ENCODE assay signal across 23 cellular contexts in genomic region chr19:48673436-48674100, GRCh38. TPM values are rescaled to one million over a fixed set of nuclear protein-coding genes. Genes with fewer than 3 reads are reported as not detected.
A peak's percentile ranks its signal among the peaks of the same experiment; 100 is the strongest.
DNase-seq lines count a peak whose midpoint lies in the region; ATAC-seq, FAIRE-seq and TF ChIP-seq lines count a peak whose summit lies in the region.
"Had no signal": no experiment of that assay in that cellular context is flagged by ENCODE, and none has a peak within 500 bp of the region (broad histone marks: within the 10 kb centered on the region; RNA-seq: fewer than 3 reads in every experiment).

No MANE protein-coding gene starts in this region.

- no CpG with 5 or more reads among the region's 25 CpGs for WGBS in H9 (ENCODE audit: extremely low coverage, insufficient read length, low lambda C conversion rate)
- 66% methylated on average over 24 of the region's 25 CpGs; no CpG with 5 or more reads in 1 of the 2 experiments for WGBS in H1 (ENCODE audit: extremely low coverage in 1 of 2, insufficient coverage in 1 of 2, insufficient read length in 1 of 2, insufficient replicate concordance in 2 of 2, low coverage in 1 of 2, low lambda C conversion rate in 2 of 2, missing lambda C conversion rate in 1 of 2), 2 experiments

- no peak overlapping the region; the same call in 1 of the 2 replicates for H3K14ac ChIP-seq in H9 (ENCODE audit: insufficient read depth, low read length)
- no peak overlapping the region for H3K14ac ChIP-seq in H1 (ENCODE audit: insufficient read length)

- no peaks in the 10 kb centered on the region; the same call in 1 of the 2 replicates for H3K4me1 ChIP-seq in H9 (ENCODE audit: insufficient read depth, low read length)
- H3K4me1 ChIP-seq in H1 (replicated peaks in 1 of 4; ENCODE audit: control insufficient read depth in 3 of 4, insufficient read depth in 4 of 4, low read length in 3 of 4): peaks cover 2 to 23% (median 19%) of the 10 kb centered on the region in 4 experiments
- H3K4me1 ChIP-seq in upper lobe of right lung: peaks cover 10% of the 10 kb centered on the region

- no peaks in the 10 kb centered on the region for H3K79me2 ChIP-seq in H9 (ENCODE audit: insufficient read depth, low read length)
- no peaks in the 10 kb centered on the region; a peak in 1 of 4 replicates for H3K79me2 ChIP-seq in H1 (ENCODE audit: control insufficient read depth in 1 of 2, insufficient read depth in 2 of 2, low read length in 2 of 2)

- H2AFZ ChIP-seq in H9 (ENCODE audit: low read length) (no peak overlapping the region), H1 (ENCODE audit: low read length) (peak overlapping the region; percentile 73; the same call in 1 of the 2 replicates)
- H2AFZ ChIP-seq: GM23248, PC-9 had no signal

- no peak overlapping the region for H3K56ac ChIP-seq in H9 (ENCODE audit: insufficient read length, low read depth, low read length)
- H3K56ac ChIP-seq in H1 (replicated peaks; ENCODE audit: insufficient read length, low read depth, low read length): no peak overlapping the region

- H3K4me3 ChIP-seq in H1 (ENCODE audit: extremely low read depth in 1 of 4, insufficient read depth in 2 of 4, low read depth in 3 of 4, low read length in 4 of 4) (peak overlapping the region in 1 of 4 experiments; percentile 15; a peak in 1 of 8 replicates), upper lobe of right lung (no peak overlapping the region)
- H3K4me3 ChIP-seq: GM23248, PC-9 had no signal

- H3K4me2 ChIP-seq in H9 (ENCODE audit: insufficient read depth, insufficient read length, low read length) (no peak overlapping the region), H1 (ENCODE audit: insufficient read depth in 1 of 2, low read depth in 2 of 2, low read length in 2 of 2) (peak overlapping the region; percentile 18 to 38; a peak in 2 of 4 replicates)
- H3K4me2 ChIP-seq: PC-9 had no signal

- POLR2A ChIA-PET in H1 (lab: Charles Lee; ENCODE audit: partially characterized antibody): interaction anchor here (0.6 to 2.0 kb wide), 12 partner anchors 9 to 240 kb away, joined by 3 to 16 read pairs (median 4); partner anchors contain the start of genes CA11, FGF21 and FUT2

- no peak overlapping the region for H3K27ac ChIP-seq in H9 (ENCODE audit: insufficient read length, low read depth, low read length)
- no peak overlapping the region for H3K27ac ChIP-seq in H1 (ENCODE audit: low read depth, low read length)
- no peak overlapping the region for H3K27ac ChIP-seq in upper lobe of right lung
- H3K27ac ChIP-seq: C4-2B, GM23248, PC-9, RWPE1 had no signal

- H3K36me3 ChIP-seq in H1 (ENCODE audit: control insufficient read depth in 2 of 4, insufficient read depth in 4 of 4, low read length in 3 of 4) (no peaks in the 10 kb centered on the region), upper lobe of right lung (no peaks in the 10 kb centered on the region)

- no peak overlapping the region for H3K23ac ChIP-seq in H9 (ENCODE audit: insufficient read length, low read depth, low read length)
- H3K23ac ChIP-seq in H1 (ENCODE audit: insufficient read length): no peak overlapping the region

- H3K27me3 Mint-ChIP-seq in H9 (ENCODE audit: low read depth) (peaks cover 6% of the 10 kb centered on the region), neural crest cell (ENCODE audit: low read depth) (no peaks in the 10 kb centered on the region)
- no peaks in the 10 kb centered on the region for H3K27me3 Mint-ChIP-seq in activated naive CD4-positive, alpha-beta T cell treated with anti-CD3 and anti-CD28 coated beads for 36 hours (ENCODE audit: low read depth)
- H3K27me3 Mint-ChIP-seq: IgD-negative memory B cell had no signal

- no peak overlapping the region for H3T11ph ChIP-seq in H9 (ENCODE audit: low read length)

- H2BK15ac ChIP-seq in H9 (ENCODE audit: low read depth, low read length) (no peak overlapping the region), H1 (ENCODE audit: low read length) (peak overlapping the region; percentile 81; the same call in 1 of the 2 replicates)

- H4K20me1 ChIP-seq in H9 (ENCODE audit: control insufficient read depth, insufficient read depth, insufficient read length): peaks cover 2% of the 10 kb centered on the region
- H4K20me1 ChIP-seq in H1 (replicated peaks in 1 of 2; ENCODE audit: control insufficient read depth in 1 of 2, insufficient read depth in 2 of 2, low read length in 2 of 2): peaks cover 0 to 4% of the 10 kb centered on the region in 2 experiments

- H2BK120ac ChIP-seq in H9 (ENCODE audit: low read depth, low read length, poor library complexity, severe bottlenecking) (no peak overlapping the region), H1 (replicated peaks; ENCODE audit: low read depth, low read length) (no peak overlapping the region)

- H4K5ac ChIP-seq in H9 (ENCODE audit: insufficient read length, low read depth, low read length): no peak overlapping the region
- H4K5ac ChIP-seq in H1 (ENCODE audit: insufficient read length, low read depth, low read length): no peak overlapping the region

- TF ChIP-seq RAD21 in H1 (IDR thresholded peaks at IDR 0.05 in 1 of 2, conservative IDR thresholded peaks at IDR 0.05 in 1 of 2; ENCODE audit: low read depth in 2 of 2, low read length in 2 of 2): no peak

- TF ChIP-seq POLR2A in H1 (IDR thresholded peaks at IDR 0.05; ENCODE audit: control extremely low read depth in 1 of 2, low read depth in 2 of 2, low read length in 2 of 2) (no peak), GM12891 (IDR thresholded peaks at IDR 0.05; ENCODE audit: low read depth, low read length) (no peak)

- no peak overlapping the region for H3K18ac ChIP-seq in H9 (ENCODE audit: insufficient read length, low read depth, low read length)
- H3K18ac ChIP-seq in H1 (ENCODE audit: extremely low read depth, low read length): peak overlapping the region; percentile 71

- no peak overlapping the region for H2BK5ac ChIP-seq in H9 (ENCODE audit: insufficient read length, low read length)
- H2BK5ac ChIP-seq in H1 (ENCODE audit: low read depth, low read length): peak overlapping the region; percentile 91; the same call in 1 of the 2 replicates

- no peak for TF ChIP-seq CTCF in H9 (conservative IDR thresholded peaks at IDR 0.05)
- TF ChIP-seq CTCF in H1 (IDR thresholded peaks at IDR 0.05; ENCODE audit: control extremely low read depth in 1 of 3, insufficient read depth in 1 of 3, low read depth in 1 of 3, low read length in 3 of 3): no peak
- no peak for TF ChIP-seq CTCF in neural crest cell (conservative IDR thresholded peaks at IDR 0.05)
- no peak for TF ChIP-seq CTCF in upper lobe of right lung (IDR thresholded peaks at IDR 0.05)

- CTCF ChIA-PET in H1 (lab: Charles Lee; ENCODE audit: partially characterized antibody): interaction anchor here (0.7 to 5.8 kb wide), 16 partner anchors 9 to 155 kb away, joined by 3 to 59 read pairs (median 12); partner anchors contain the start of genes CA11 and FUT2
- CTCF ChIA-PET in activated naive CD4-positive, alpha-beta T cell treated with anti-CD3 and anti-CD28 coated beads for 36 hours (lab: Charles Lee): interaction anchor here (0.6 to 2.6 kb wide), 6 partner anchors 9 to 602 kb away, joined by 5 to 17 read pairs (median 6); partner anchors contain the start of genes CA11 and FUT2

- H3K27me3 ChIP-seq in H9 (ENCODE audit: insufficient read depth, low read length): no peaks in the 10 kb centered on the region
- H3K27me3 ChIP-seq in H1 (replicated peaks in 1 of 4; ENCODE audit: control insufficient read depth in 3 of 4, extremely low read depth in 1 of 4, insufficient read depth in 3 of 4, low read length in 3 of 4): peaks cover 0 to 5% (median 3%) of the 10 kb centered on the region in 4 experiments; a peak in 2 of 7 replicates
- no peaks in the 10 kb centered on the region for H3K27me3 ChIP-seq in upper lobe of right lung

- H3K36me3 Mint-ChIP-seq in H9 (ENCODE audit: insufficient read depth in 1 of 3, low read depth in 3 of 3): peaks cover 0 to 9% (median 7%) of the 10 kb centered on the region in 3 experiments; a peak in 5 of 7 replicates
- no peaks in the 10 kb centered on the region for H3K36me3 Mint-ChIP-seq in neural crest cell (ENCODE audit: low read depth)
- H3K36me3 Mint-ChIP-seq in activated naive CD4-positive, alpha-beta T cell treated with anti-CD3 and anti-CD28 coated beads for 36 hours (ENCODE audit: low read depth): no peaks in the 10 kb centered on the region
- H3K36me3 Mint-ChIP-seq: IgD-negative memory B cell had no signal

- H3K9me3 Mint-ChIP-seq in H9 (peaks cover 8 to 11% of the 10 kb centered on the region in 2 experiments), neural crest cell (peaks cover 7% of the 10 kb centered on the region)
- H3K9me3 Mint-ChIP-seq in activated naive CD4-positive, alpha-beta T cell treated with anti-CD3 and anti-CD28 coated beads for 36 hours: no peaks in the 10 kb centered on the region
- H3K9me3 Mint-ChIP-seq: IgD-negative memory B cell had no signal

- H3K9me3 ChIP-seq in H9 (ENCODE audit: control insufficient read depth, low read depth, low read length): no peaks in the 10 kb centered on the region
- H3K9me3 ChIP-seq in H1 (ENCODE audit: insufficient read depth in 2 of 2, low read depth in 1 of 2, low read length in 1 of 2): peaks cover 0 to 3% of the 10 kb centered on the region in 2 experiments; a peak in 1 of 4 replicates
- no peaks in the 10 kb centered on the region for H3K9me3 ChIP-seq in upper lobe of right lung

- intact Hi-C loops in upper lobe of right lung (cut with DNase I): no loop called here
- intact Hi-C loops in activated naive CD4-positive, alpha-beta T cell treated with anti-CD3 and anti-CD28 coated beads for 36 hours (cut with micrococcal nuclease): no loop called here

- H3K79me1 ChIP-seq in H9 (ENCODE audit: insufficient read depth, low read depth, low read length, poor library complexity, severe bottlenecking) (no peaks in the 10 kb centered on the region), H1 (ENCODE audit: low read depth, low read length) (no peaks in the 10 kb centered on the region)

- H3K4ac ChIP-seq in H9 (ENCODE audit: low read depth, low read length) (no peak overlapping the region), H1 (replicated peaks; ENCODE audit: insufficient read length, low read depth, low read length) (peak overlapping the region; percentile 39)

- FAIRE-seq in H1 (lab: Jason Lieb, UNC) (no peak), GM12891 (lab: Jason Lieb, UNC) (no peak)
- FAIRE-seq: G401.6 had no signal

- H2BK12ac ChIP-seq in H9 (ENCODE audit: insufficient read length, low read depth, low read length) (no peak overlapping the region), H1 (ENCODE audit: low read depth, low read length) (peak overlapping the region; percentile 95; the same call in 1 of the 2 replicates)

- no peak for ATAC-seq in upper lobe of right lung

- TF ChIP-seq EP300 in H1 (IDR thresholded peaks at IDR 0.05; ENCODE audit: borderline replicate concordance in 1 of 2, low read depth in 2 of 2, low read length in 2 of 2): no peak

- H3K9ac ChIP-seq in H9 (ENCODE audit: extremely low read depth, insufficient read length, low read length): no peak overlapping the region
- H3K9ac ChIP-seq in H1 (replicated peaks in 1 of 4; ENCODE audit: extremely low read depth in 1 of 4, low read depth in 3 of 4, low read length in 3 of 4): no peak overlapping the region
- H3K9ac ChIP-seq: GM23248 had no signal

- no peaks in the 10 kb centered on the region for H3K23me2 ChIP-seq in H9 (ENCODE audit: insufficient read length, low read depth, low read length, poor library complexity, severe bottlenecking)
- peaks cover 24% of the 10 kb centered on the region; the same call in 1 of the 2 replicates for H3K23me2 ChIP-seq in H1 (ENCODE audit: low read depth, low read length)

- H4K91ac ChIP-seq in H9 (ENCODE audit: insufficient read length, low read depth, low read length) (no peak overlapping the region), H1 (replicated peaks; ENCODE audit: insufficient read length, low read length) (peak overlapping the region; percentile 91)

- H3K4me3 Mint-ChIP-seq in H9 (peak overlapping the region; percentile 12 to 60; a peak in 4 of 5 replicates), neural crest cell (no peak overlapping the region)
- H3K4me3 Mint-ChIP-seq in activated naive CD4-positive, alpha-beta T cell treated with anti-CD3 and anti-CD28 coated beads for 36 hours: no peak overlapping the region
- H3K4me3 Mint-ChIP-seq: IgD-negative memory B cell had no signal

- peaks cover 29 to 35% of the 10 kb centered on the region in 2 experiments for H3K4me1 Mint-ChIP-seq in H9
- peaks cover 25% of the 10 kb centered on the region for H3K4me1 Mint-ChIP-seq in neural crest cell
- peaks cover 5% of the 10 kb centered on the region for H3K4me1 Mint-ChIP-seq in activated naive CD4-positive, alpha-beta T cell treated with anti-CD3 and anti-CD28 coated beads for 36 hours (ENCODE audit: low read depth)

- H4K8ac ChIP-seq in H9 (replicated peaks; ENCODE audit: insufficient read length, low read depth, low read length): no peak overlapping the region
- peak overlapping the region; percentile 90 for H4K8ac ChIP-seq in H1 (ENCODE audit: extremely low read depth, insufficient read depth, low read length)

- DNase-seq in H9: no peak
- DNase-seq in H1 (ENCODE audit: low read depth in 1 of 2, low spot score in 2 of 2): no peak
- no peak for DNase-seq in neural crest cell (ENCODE audit: low read depth, low spot score)
- no peak for DNase-seq in GM12891 (ENCODE audit: insufficient read length, low spot score)
- DNase-seq in upper lobe of right lung: no peak
- DNase-seq in activated naive CD4-positive, alpha-beta T cell treated with anti-CD3 and anti-CD28 coated beads for 36 hours: no peak
- DNase-seq in NCI-H510A treated with DMSO at 0.1 percent for 48 hours (lab: John Stamatoyannopoulos, UW): no peak
- DNase-seq: ACHN, DMS 273 treated with DMSO at 0.1 percent for 48 hours, DND-41, GM23248, Karpas-422, NCI-H1417 treated with DMSO at 0.1 percent for 48 hours, NCI-H1930, NCI-H226, NCI-H524 treated with DMSO at 0.1 percent for 48 hours, PC-9, SIG-M5 had no signal

- peak overlapping the region in 1 of 3 experiments; percentile 76; a peak in 1 of 7 replicates for H3K27ac Mint-ChIP-seq in H9
- H3K27ac Mint-ChIP-seq in neural crest cell (ENCODE audit: unreplicated experiment): peak overlapping the region; percentile 75
- no peak overlapping the region for H3K27ac Mint-ChIP-seq in activated naive CD4-positive, alpha-beta T cell treated with anti-CD3 and anti-CD28 coated beads for 36 hours
- H3K27ac Mint-ChIP-seq: IgD-negative memory B cell had no signal

- H2AK5ac ChIP-seq in H9 (ENCODE audit: insufficient read length, low read length) (no peak overlapping the region), H1 (ENCODE audit: low read depth, low read length) (no peak overlapping the region)

- H2BK20ac ChIP-seq in H9 (ENCODE audit: low read depth, low read length, poor library complexity, severe bottlenecking) (no peak overlapping the region), H1 (ENCODE audit: low read length) (peak overlapping the region; percentile 93; the same call in 1 of the 2 replicates)

RNA-seq across cellular contexts. Expression of gene NTN5, which starts 0.8 kb away (rescaled TPM):
- total RNA-seq in H9 (2021): 0.33 and 0.55 TPM in 2 replicates
- total RNA-seq in H1 (2021; fragmentation: NEBNext Ultra II Directional; extraction: Animal tissue kit (Norgen Biotek cat#: 25700)): 0.15 and 0.47 TPM in 2 replicates
- polyA plus RNA-seq in H1 (2011; rRNA removed): 0.80 and 0.85 TPM in 2 replicates
- polyA plus RNA-seq in H1 (2011; cell fraction: cytosol; rRNA removed): 0.54 TPM
- polyA plus RNA-seq in H1 (2011; cell fraction: nucleus; rRNA removed): 2.7 TPM
- 0.41 to 0.82 TPM (median 0.46 TPM) in 4 replicates for polyA plus RNA-seq in H1 (2012, experiment 1 of 2)
- 0.41 TPM for polyA plus RNA-seq in H1 (2012, experiment 2 of 2)
- polyA plus RNA-seq in H1 (2013, experiment 1 of 2): 0.18 TPM
- polyA plus RNA-seq in H1 (2013, experiment 2 of 2): 0.15 TPM
- polyA minus RNA-seq in H1 (2011; rRNA and poly(A)+ RNA removed): 0.15 and 0.25 TPM in 2 replicates
- polyA minus RNA-seq in H1 (2011; cell fraction: cytosol; rRNA and poly(A)+ RNA removed): not detected
- 1.4 TPM for polyA minus RNA-seq in H1 (2011; cell fraction: nucleus; rRNA and poly(A)+ RNA removed)
- total RNA-seq in neural crest cell: 0.50 and 0.75 TPM in 2 replicates
- polyA plus RNA-seq in GM12891 (2012; ENCODE audit: low read depth, missing spikeins): 0.04 TPM
- 1.2 TPM for total RNA-seq in upper lobe of right lung
- under 1 TPM in 1 of 2 experiments, not detected in 1; 0.17 TPM for total RNA-seq in activated naive CD4-positive, alpha-beta T cell treated with anti-CD3 and anti-CD28 coated beads for 36 hours
- total RNA-seq: MCF 10A had no signal
- polyA plus RNA-seq: GM23248 had no signal

RNA-seq across cellular contexts. Expression of gene FUT2, which starts 22.2 kb away (rescaled TPM):
- total RNA-seq in H9 (2021) (11.4 and 13.2 TPM in 2 replicates), neural crest cell (not detected in 2 replicates), upper lobe of right lung (0.81 TPM)
- 5.0 and 7.0 TPM in 2 replicates for total RNA-seq in H1 (2021; fragmentation: NEBNext Ultra II Directional; extraction: Animal tissue kit (Norgen Biotek cat#: 25700))
- polyA plus RNA-seq in H1 (2011; rRNA removed): 5.6 and 8.2 TPM in 2 replicates
- 4.1 TPM for polyA plus RNA-seq in H1 (2011; cell fraction: cytosol; rRNA removed)
- 6.7 TPM for polyA plus RNA-seq in H1 (2011; cell fraction: nucleus; rRNA removed)
- polyA plus RNA-seq in H1 (2012, experiment 1 of 2): 4.2 to 7.5 TPM (median 7.2 TPM) in 4 replicates
- 14.2 TPM for polyA plus RNA-seq in H1 (2012, experiment 2 of 2)
- polyA plus RNA-seq in H1 (2013, experiment 1 of 2): 4.8 TPM
- polyA plus RNA-seq in H1 (2013, experiment 2 of 2): 5.3 TPM
- 9.7 and 10.8 TPM in 2 replicates for polyA minus RNA-seq in H1 (2011; rRNA and poly(A)+ RNA removed)
- 3.7 TPM for polyA minus RNA-seq in H1 (2011; cell fraction: cytosol; rRNA and poly(A)+ RNA removed)
- polyA minus RNA-seq in H1 (2011; cell fraction: nucleus; rRNA and poly(A)+ RNA removed): 10.6 TPM
- polyA plus RNA-seq in GM12891 (2012; ENCODE audit: low read depth, missing spikeins): 0.17 TPM
- not detected for total RNA-seq in activated naive CD4-positive, alpha-beta T cell treated with anti-CD3 and anti-CD28 coated beads for 36 hours
- total RNA-seq: GM23248, MCF 10A had no signal
- polyA plus RNA-seq: IgD-negative memory B cell had no signal

RNA-seq across cellular contexts. Expression of gene CA11, which starts 27.6 kb away (rescaled TPM):
- 102 and 107 TPM in 2 replicates for total RNA-seq in H9 (2021)
- total RNA-seq in H1 (2021; fragmentation: NEBNext Ultra II Directional; extraction: Animal tissue kit (Norgen Biotek cat#: 25700)): 51.7 and 53.0 TPM in 2 replicates
- 71.4 and 78.9 TPM in 2 replicates for polyA plus RNA-seq in H1 (2011; rRNA removed)
- polyA plus RNA-seq in H1 (2011; cell fraction: cytosol; rRNA removed): 62.3 TPM
- polyA plus RNA-seq in H1 (2011; cell fraction: nucleus; rRNA removed): 77.1 TPM
- polyA plus RNA-seq in H1 (2012, experiment 1 of 2): 78.7 to 120 TPM (median 114 TPM) in 4 replicates
- 89.3 TPM for polyA plus RNA-seq in H1 (2012, experiment 2 of 2)
- 127 TPM for polyA plus RNA-seq in H1 (2013, experiment 1 of 2)
- polyA plus RNA-seq in H1 (2013, experiment 2 of 2): 134 TPM
- polyA minus RNA-seq in H1 (2011; rRNA and poly(A)+ RNA removed): 18.5 and 21.1 TPM in 2 replicates
- 18.4 TPM for polyA minus RNA-seq in H1 (2011; cell fraction: cytosol; rRNA and poly(A)+ RNA removed)
- 19.0 TPM for polyA minus RNA-seq in H1 (2011; cell fraction: nucleus; rRNA and poly(A)+ RNA removed)
- 11.4 and 13.0 TPM in 2 replicates for total RNA-seq in neural crest cell
- 9.8 TPM for polyA plus RNA-seq in GM12891 (2012; ENCODE audit: low read depth, missing spikeins)
- total RNA-seq in upper lobe of right lung: 9.5 TPM
- total RNA-seq in activated naive CD4-positive, alpha-beta T cell treated with anti-CD3 and anti-CD28 coated beads for 36 hours: 10 to 100 TPM; 12.0 to 14.9 TPM

RNA-seq across cellular contexts. Expression of gene DBP, which starts 36.4 kb away (rescaled TPM):
- total RNA-seq in H9 (2021) (11.4 and 12.6 TPM in 2 replicates), neural crest cell (4.9 and 5.2 TPM in 2 replicates), upper lobe of right lung (17.7 TPM)
- 8.3 and 9.9 TPM in 2 replicates for total RNA-seq in H1 (2021; fragmentation: NEBNext Ultra II Directional; extraction: Animal tissue kit (Norgen Biotek cat#: 25700))
- polyA plus RNA-seq in H1 (2011; rRNA removed): 7.5 and 8.2 TPM in 2 replicates
- 4.7 TPM for polyA plus RNA-seq in H1 (2011; cell fraction: cytosol; rRNA removed)
- polyA plus RNA-seq in H1 (2011; cell fraction: nucleus; rRNA removed): 7.8 TPM
- polyA plus RNA-seq in H1 (2012, experiment 1 of 2): 6.7 to 12.3 TPM (median 10.9 TPM) in 4 replicates
- 12.0 TPM for polyA plus RNA-seq in H1 (2012, experiment 2 of 2)
- 4.4 TPM for polyA plus RNA-seq in H1 (2013, experiment 1 of 2)
- polyA plus RNA-seq in H1 (2013, experiment 2 of 2): 5.6 TPM
- 3.9 and 5.5 TPM in 2 replicates for polyA minus RNA-seq in H1 (2011; rRNA and poly(A)+ RNA removed)
- polyA minus RNA-seq in H1 (2011; cell fraction: cytosol; rRNA and poly(A)+ RNA removed): 9.2 TPM
- 9.2 TPM for polyA minus RNA-seq in H1 (2011; cell fraction: nucleus; rRNA and poly(A)+ RNA removed)
- 6.5 TPM for polyA plus RNA-seq in GM12891 (2012; ENCODE audit: low read depth, missing spikeins)
- 1 to 10 TPM; 7.8 to 9.7 TPM for total RNA-seq in activated naive CD4-positive, alpha-beta T cell treated with anti-CD3 and anti-CD28 coated beads for 36 hours

RNA-seq across cellular contexts. Expression of gene MAMSTR, which starts 46.0 kb away (rescaled TPM):
- total RNA-seq in H9 (2021) (1.4 and 1.6 TPM in 2 replicates), neural crest cell (2.4 and 2.6 TPM in 2 replicates), upper lobe of right lung (1.2 TPM)
- 2.0 and 2.9 TPM in 2 replicates for total RNA-seq in H1 (2021; fragmentation: NEBNext Ultra II Directional; extraction: Animal tissue kit (Norgen Biotek cat#: 25700))
- polyA plus RNA-seq in H1 (2011; rRNA removed): 2.3 and 2.5 TPM in 2 replicates
- 1.1 TPM for polyA plus RNA-seq in H1 (2011; cell fraction: cytosol; rRNA removed)
- 2.5 TPM for polyA plus RNA-seq in H1 (2011; cell fraction: nucleus; rRNA removed)
- polyA plus RNA-seq in H1 (2012, experiment 1 of 2): 1.6 to 2.7 TPM (median 1.8 TPM) in 4 replicates
- polyA plus RNA-seq in H1 (2012, experiment 2 of 2): 3.3 TPM
- 1.8 TPM for polyA plus RNA-seq in H1 (2013, experiment 1 of 2)
- 2.0 TPM for polyA plus RNA-seq in H1 (2013, experiment 2 of 2)
- polyA minus RNA-seq in H1 (2011; rRNA and poly(A)+ RNA removed): 1.1 and 1.4 TPM in 2 replicates
- 2.7 TPM for polyA minus RNA-seq in H1 (2011; cell fraction: cytosol; rRNA and poly(A)+ RNA removed)
- polyA minus RNA-seq in H1 (2011; cell fraction: nucleus; rRNA and poly(A)+ RNA removed): 2.6 TPM
- polyA plus RNA-seq in GM12891 (2012; ENCODE audit: low read depth, missing spikeins): 0.17 TPM
- total RNA-seq in activated naive CD4-positive, alpha-beta T cell treated with anti-CD3 and anti-CD28 coated beads for 36 hours: under 1 TPM; 0.44 to 0.57 TPM

Comparison
In these comparisons a context has a peak if more than half of its experiments do, and no peak if none do; other contexts are left out.
1. H3K4me3 Mint-ChIP-seq: peak in H9 (2 of 2); none in neural crest cell (single experiment) and activated naive CD4-positive, alpha-beta T cell treated with anti-CD3 and anti-CD28 coated beads for 36 hours (single experiment).